8 cellular contexts compared by ENCODE assay signal in the genomic region with DNA sequence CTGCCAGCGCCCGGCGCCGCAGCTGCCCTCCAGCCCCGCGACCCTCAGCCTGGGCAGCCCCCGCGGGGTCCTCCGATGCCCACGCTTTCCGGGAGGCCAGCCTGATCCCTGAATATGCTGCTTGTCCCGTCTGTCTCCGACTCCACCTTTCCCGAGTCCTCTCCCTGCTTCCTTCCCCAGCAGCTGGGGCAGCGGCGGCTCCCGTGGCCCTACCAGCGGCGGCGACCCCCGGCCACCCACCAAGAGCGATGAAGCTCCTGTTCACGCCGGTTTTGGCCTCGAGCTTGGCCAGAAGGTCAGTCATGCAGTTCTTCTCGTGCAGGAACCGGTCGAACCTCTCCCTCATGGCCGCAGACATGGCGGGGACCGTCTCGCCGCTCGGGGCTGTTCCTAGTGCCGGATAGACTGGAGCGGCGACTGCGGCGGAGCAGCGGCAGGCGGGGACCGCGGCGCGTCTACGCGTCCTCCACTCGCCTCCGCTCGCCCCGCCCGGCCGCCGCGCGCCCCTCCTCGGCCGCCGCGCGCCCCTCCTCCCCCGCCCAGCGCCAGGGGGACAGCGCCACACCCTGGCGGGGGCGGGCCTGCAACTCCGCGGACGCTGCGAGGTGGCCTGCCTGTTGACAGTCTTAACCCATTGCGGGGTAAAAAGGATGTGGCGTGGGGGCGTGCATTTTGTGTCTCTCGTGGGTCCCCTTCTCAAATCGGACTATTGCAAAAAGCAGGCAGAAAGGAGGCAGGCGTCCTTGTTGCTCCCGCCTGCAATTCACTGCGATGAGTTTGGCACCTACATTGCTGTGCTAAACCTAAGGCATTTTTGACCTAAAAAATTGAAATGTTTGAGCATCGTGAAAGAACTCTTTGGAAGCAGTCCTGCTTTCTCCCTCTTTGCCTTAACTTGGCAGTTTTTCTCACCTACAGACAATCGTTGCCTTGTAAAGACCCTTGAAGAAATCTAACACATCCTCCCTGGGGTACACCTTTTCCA. TPM values are rescaled to one million over a fixed set of nuclear protein-coding genes. Genes with fewer than 3 reads are reported as not detected.
DNase-seq lines count a peak whose midpoint lies in the region; ATAC-seq, FAIRE-seq and TF ChIP-seq lines count a peak whose summit lies in the region.

A gene (minus strand): TSS at position 395 of the 985 bp plus-strand sequence. CDS start 37 bp downstream, at position 358.

- peak; percentile 73 for DNase-seq in GM12892 (ENCODE audit: insufficient read length)
- peak; percentile 80 for DNase-seq in NCI-H1436 (lab: John Stamatoyannopoulos, UW)
- DNase-seq in T-helper 17 cell: peak; percentile 79 to 82 (median 80)
- DNase-seq in amygdala (lab: John Stamatoyannopoulos, UW): peak in 54 of 56 donors; percentile 35 to 87 (median 68)
- peak; percentile 94 for DNase-seq in left ventricle myocardium superior
- DNase-seq in putamen (ENCODE audit: low spot score): peak; percentile 82
- DNase-seq in vagina (ENCODE audit: extremely low spot score in 2 of 2): peak in 1 of 2 donors; percentile 90

- H3K36me3 Mint-ChIP-seq in T-helper 17 cell (ENCODE audit: low read depth): peaks cover 8% of the 10 kb centered on the region

- intact Hi-C loops in left ventricle myocardium superior (cut with micrococcal nuclease) (no loop called here), vagina (cut with DNase I) (no loop called here)

- TF ChIP-seq POLR2A in GM12892 (IDR thresholded peaks at IDR 0.05; ENCODE audit: low read depth, low read length): peak; percentile 94
- peak in 1 of 2 donors; percentile 88 for TF ChIP-seq POLR2A in vagina (IDR thresholded peaks at IDR 0.05)

- peak within 1 kb of the TSS; percentile 83 to 87 for H3K4me3 ChIP-seq in vagina

- no peaks in the 10 kb centered on the region for H3K27me3 ChIP-seq in vagina

- no peaks in the 10 kb centered on the region for H3K27me3 Mint-ChIP-seq in T-helper 17 cell

- H3K27ac ChIP-seq in vagina: peak within 1 kb of the TSS; percentile 89

- peak; percentile 95 for FAIRE-seq in GM12892 (lab: Jason Lieb, UNC)

- peaks cover 0 to 8% of the 10 kb centered on the region in 2 donors for H3K36me3 ChIP-seq in vagina

- peak within 1 kb of the TSS; percentile 98 for H3K4me3 Mint-ChIP-seq in T-helper 17 cell

- peaks cover 49% of the 10 kb centered on the region for H3K4me1 ChIP-seq in vagina

- TF ChIP-seq CTCF in vagina (IDR thresholded peaks at IDR 0.05): peak; percentile 36 to 75 (median 42)

- peak within 1 kb of the TSS; percentile 94 for H3K27ac Mint-ChIP-seq in T-helper 17 cell

- H3K4me1 Mint-ChIP-seq in T-helper 17 cell: peaks cover 48% of the 10 kb centered on the region

- ATAC-seq in HG02763 (IDR thresholded peaks at IDR 0.05; ENCODE audit: unreplicated experiment) (peak; percentile 69), T-helper 17 cell (peak; percentile 87), left ventricle myocardium superior (peak; percentile 96)

- no peaks in the 10 kb centered on the region for H3K9me3 ChIP-seq in T-helper 17 cell (ENCODE audit: control insufficient read depth, low read length, poor library complexity, severe bottlenecking)
- no peaks in the 10 kb centered on the region for H3K9me3 ChIP-seq in vagina

RNA-seq across cellular contexts. Expression of the gene that starts here (rescaled TPM):
- 25.6 TPM for polyA plus RNA-seq in GM12892 (2012; ENCODE audit: missing spikeins)
- total RNA-seq in T-helper 17 cell: 10 to 100 TPM; 38.1 to 46.5 TPM
- total RNA-seq in left ventricle myocardium superior: 145 TPM
- 89.1 TPM for total RNA-seq in vagina
